Comparison of ENCODE assay signal across 24 cellular contexts in genomic region chr13:108037348-108037747, GRCh38.
"Had no signal": no experiment of that assay in that cellular context is flagged by ENCODE, and none has a peak within 500 bp of the region (broad histone marks: within the 10 kb centered on the region; RNA-seq: fewer than 3 reads in every experiment).

No MANE protein-coding gene starts in this region.

- H3K9me3 Mint-ChIP-seq: nephron progenitor cell had no signal

- H3K27me3 Mint-ChIP-seq: naive thymus-derived CD4-positive, alpha-beta T cell had no signal

- H3K79me2 ChIP-seq: hepatocyte had no signal

- H3K4me3 Mint-ChIP-seq: naive thymus-derived CD4-positive, alpha-beta T cell; nephron progenitor cell; stimulated activated effector memory CD8-positive, alpha-beta T cell treated with anti-CD3 and anti-CD28 coated beads, Interleukin-12 subunit alpha, Interleukin-12 subunit beta, amount 100 ng/mL, for 72 hours had no signal

- H3K27ac Mint-ChIP-seq: naive thymus-derived CD4-positive, alpha-beta T cell; nephron progenitor cell; stimulated activated effector memory CD8-positive, alpha-beta T cell treated with anti-CD3 and anti-CD28 coated beads, Interleukin-12 subunit alpha, Interleukin-12 subunit beta, amount 100 ng/mL, for 72 hours had no signal

- H3K27me3 ChIP-seq: foreskin keratinocyte, gastroesophageal sphincter, heart left ventricle, hepatocyte, left lung, sigmoid colon, tibial nerve, upper lobe of left lung had no signal

- H3K9me3 ChIP-seq: gastroesophageal sphincter, heart left ventricle, prostate gland, sigmoid colon, thoracic aorta, tibial nerve, upper lobe of left lung had no signal

- H3K4me1 ChIP-seq: foreskin keratinocyte, gastroesophageal sphincter, heart left ventricle, left lung, prostate gland, sigmoid colon, tibial nerve, upper lobe of left lung had no signal

- H3K27ac ChIP-seq: dorsolateral prefrontal cortex, foreskin keratinocyte, gastroesophageal sphincter, heart left ventricle, hepatocyte, left lung, prostate gland, sigmoid colon, thoracic aorta, tibial nerve, upper lobe of left lung had no signal

- H2AFZ ChIP-seq: hepatocyte had no signal

- H3K4me2 ChIP-seq: hepatocyte had no signal

- H3K4me1 Mint-ChIP-seq: stimulated activated effector memory CD8-positive, alpha-beta T cell treated with anti-CD3 and anti-CD28 coated beads, Interleukin-12 subunit alpha, Interleukin-12 subunit beta, amount 100 ng/mL, for 72 hours had no signal

- H3K36me3 ChIP-seq: gastroesophageal sphincter, heart left ventricle, left lung, prostate gland, sigmoid colon, thoracic aorta, tibial nerve, upper lobe of left lung had no signal

- H3K36me3 Mint-ChIP-seq: naive thymus-derived CD4-positive, alpha-beta T cell; stimulated activated effector memory CD8-positive, alpha-beta T cell treated with anti-CD3 and anti-CD28 coated beads, Interleukin-12 subunit alpha, Interleukin-12 subunit beta, amount 100 ng/mL, for 72 hours had no signal

- H3K4me3 ChIP-seq: dorsolateral prefrontal cortex, gastroesophageal sphincter, heart left ventricle, hepatocyte, left lung, prostate gland, sigmoid colon, thoracic aorta, tibial nerve, upper lobe of left lung had no signal

- DNase-seq: cerebellar nuclear complex; dorsolateral prefrontal cortex; effector CD4-positive, alpha-beta T cell; foreskin keratinocyte; heart left ventricle; left lung; mesendoderm; midbrain; naive thymus-derived CD4-positive, alpha-beta T cell; nephron progenitor cell; nucleus accumbens; right cardiac atrium; sigmoid colon; stimulated activated CD4-positive, alpha-beta T cell treated with anti-CD3 and anti-CD28 coated beads, Interleukin-2, amount 100 ng/mL, for 24 hours; stimulated activated CD4-positive, alpha-beta T cell treated with anti-CD3 and anti-CD28 coated beads, Interleukin-4, amount 100 ng/mL, for 24 hours; stimulated activated naive CD8-positive, alpha-beta T cell treated with anti-CD3 and anti-CD28 coated beads, Interleukin-15, Interleukin-2, amounts not matched to agents 100 U/mL and 50 U/mL, for 24 hours; substantia nigra; upper lobe of left lung had no signal
